8 cellular contexts compared by ENCODE assay signal in genomic region chrX:40735318-40736169, GRCh38. TPM values are rescaled to one million over a fixed set of nuclear protein-coding genes. Genes with fewer than 3 reads are reported as not detected.
DNase-seq lines count a peak whose midpoint lies in the region; ATAC-seq and TF ChIP-seq lines count a peak whose summit lies in the region.

MED14 (minus strand) TSS chrX:40735542; CDS start chrX:40735412, 130 bp downstream.

- no peaks in the 10 kb centered on the region for H3K36me3 ChIP-seq in CD4-positive, CD25-positive, alpha-beta regulatory T cell (ENCODE audit: control insufficient read depth, insufficient read depth, low read length)
- H3K36me3 ChIP-seq in liver (ENCODE audit: control insufficient read depth in 4 of 4, insufficient read depth in 3 of 4, low read depth in 1 of 4, low read length in 3 of 4), result no peaks in the 10 kb centered on the region

- H3K4me3 ChIP-seq in CD4-positive, CD25-positive, alpha-beta regulatory T cell (ENCODE audit: low read depth, low read length), result peak within 1 kb of the TSS; percentile 91
- peak within 1 kb of the TSS; percentile 74 to 87 (median 84) for H3K4me3 ChIP-seq in liver (ENCODE audit: low read depth in 1 of 3, low read length in 3 of 3)

- peaks cover 12 to 67% (median 19%) of the 10 kb centered on the region in 4 donors for H3K4me1 Mint-ChIP-seq in CD4-positive, CD25-positive, alpha-beta regulatory T cell
- H3K4me1 Mint-ChIP-seq in dendritic cell treated with granulocyte-macrophage colony-stimulating factor and Interleukin-4, amounts not matched to agents 40 ng/mL and 50 ng/mL, for 4 days (ENCODE audit: low read depth), result peaks cover 26% of the 10 kb centered on the region

- H3K9ac ChIP-seq in liver (ENCODE audit: low read depth in 1 of 2, low read length in 2 of 2), result peak within 1 kb of the TSS; percentile 57 to 88

- H3K27me3 Mint-ChIP-seq in CD4-positive, CD25-positive, alpha-beta regulatory T cell, result no peaks in the 10 kb centered on the region
- no peaks in the 10 kb centered on the region for H3K27me3 Mint-ChIP-seq in dendritic cell treated with granulocyte-macrophage colony-stimulating factor and Interleukin-4, amounts not matched to agents 40 ng/mL and 50 ng/mL, for 4 days

- WGBS in liver, result under 1% methylated on average over 88 of the region's 88 CpGs

- H3K27ac ChIP-seq in CD4-positive, CD25-positive, alpha-beta regulatory T cell (ENCODE audit: insufficient read depth, low read length, poor library complexity, severe bottlenecking), result peak within 1 kb of the TSS; percentile 91
- H3K27ac ChIP-seq in liver (ENCODE audit: low read depth in 1 of 2, low read length in 2 of 2), result peak within 1 kb of the TSS; percentile 91 to 95

- peaks cover 26% of the 10 kb centered on the region for H3K4me1 ChIP-seq in CD4-positive, CD25-positive, alpha-beta regulatory T cell (ENCODE audit: control insufficient read depth, insufficient read depth, low read length, poor library complexity, severe bottlenecking)
- peaks cover 2 to 22% (median 21%) of the 10 kb centered on the region in 4 donors for H3K4me1 ChIP-seq in liver (ENCODE audit: control insufficient read depth in 4 of 4, insufficient read depth in 4 of 4, low read length in 3 of 4)

- H3K27ac Mint-ChIP-seq in CD4-positive, CD25-positive, alpha-beta regulatory T cell, result peak within 1 kb of the TSS; percentile 97 to 100 (median 99)
- peak within 1 kb of the TSS; percentile 100 for H3K27ac Mint-ChIP-seq in dendritic cell treated with granulocyte-macrophage colony-stimulating factor and Interleukin-4, amounts not matched to agents 40 ng/mL and 50 ng/mL, for 4 days

- peak; percentile 94 to 96 for ATAC-seq in CD4-positive, CD25-positive, alpha-beta regulatory T cell (ENCODE audit: low read depth in 2 of 2)
- ATAC-seq in GM19395 (IDR thresholded peaks at IDR 0.05; ENCODE audit: unreplicated experiment) (peak; percentile 93), HG03565 (IDR thresholded peaks at IDR 0.05; ENCODE audit: unreplicated experiment) (peak; percentile 76)

- peak; percentile 47 for TF ChIP-seq CTCF in liver (IDR thresholded peaks at IDR 0.05; ENCODE audit: low read depth, low read length, missing input control)

- H3K36me3 Mint-ChIP-seq in CD4-positive, CD25-positive, alpha-beta regulatory T cell, result peaks cover 4% of the 10 kb centered on the region
- peaks cover 19% of the 10 kb centered on the region for H3K36me3 Mint-ChIP-seq in dendritic cell treated with granulocyte-macrophage colony-stimulating factor and Interleukin-4, amounts not matched to agents 40 ng/mL and 50 ng/mL, for 4 days (ENCODE audit: low read depth)

- no peaks in the 10 kb centered on the region for H3K27me3 ChIP-seq in CD4-positive, CD25-positive, alpha-beta regulatory T cell (ENCODE audit: control insufficient read depth, insufficient read depth, low read length)
- H3K27me3 ChIP-seq in liver (ENCODE audit: control insufficient read depth in 4 of 4, insufficient read depth in 4 of 4, low read length in 3 of 4), result no peaks in the 10 kb centered on the region

- no peaks in the 10 kb centered on the region for H3K9me3 ChIP-seq in CD4-positive, CD25-positive, alpha-beta regulatory T cell (ENCODE audit: control insufficient read depth in 2 of 2, low read length in 2 of 2)
- H3K9me3 ChIP-seq in liver (ENCODE audit: control insufficient read depth in 4 of 4, low read length in 3 of 4), result no peaks in the 10 kb centered on the region

- H3K9me3 Mint-ChIP-seq in CD4-positive, CD25-positive, alpha-beta regulatory T cell, result no peaks in the 10 kb centered on the region
- no peaks in the 10 kb centered on the region for H3K9me3 Mint-ChIP-seq in dendritic cell treated with granulocyte-macrophage colony-stimulating factor and Interleukin-4, amounts not matched to agents 40 ng/mL and 50 ng/mL, for 4 days

- H3K4me3 Mint-ChIP-seq in CD4-positive, CD25-positive, alpha-beta regulatory T cell, result peak within 1 kb of the TSS; percentile 97 to 99 (median 98)
- peak within 1 kb of the TSS; percentile 98 for H3K4me3 Mint-ChIP-seq in dendritic cell treated with granulocyte-macrophage colony-stimulating factor and Interleukin-4, amounts not matched to agents 40 ng/mL and 50 ng/mL, for 4 days

- TF ChIP-seq RAD21 in liver (IDR thresholded peaks at IDR 0.05), result peak; percentile 59 to 70

- intact Hi-C loops in dendritic cell treated with granulocyte-macrophage colony-stimulating factor and Interleukin-4, amounts not matched to agents 40 ng/mL and 50 ng/mL, for 4 days (cut with micrococcal nuclease), result loop anchor here (10.0 kb wide), 1 partner anchor 81 kb away; no protein-coding TSS in a partner anchor

- DNase-seq in CD4-positive, CD25-positive, alpha-beta regulatory T cell, result peak; percentile 87 to 97 (median 95)
- DNase-seq in NCI-H748 treated with DMSO at 0.1 percent for 48 hours (lab: John Stamatoyannopoulos, UW), result peak; percentile 81
- peak; percentile 83 to 87 for DNase-seq in activated CD4-positive, alpha-beta T cell treated with anti-CD3 and anti-CD28 coated beads, Interleukin-2, amount 50 U/mL, for 4 hours
- DNase-seq in stimulated activated CD4-positive, alpha-beta T cell treated with anti-CD3 and anti-CD28 coated beads, Interleukin-4, amount 100 ng/mL, for 24 hours, result peak; percentile 90

TF ChIP-seq in liver, 16 proteins besides CTCF, POLR2A, EP300 and RAD21:
- TF ChIP-seq GABPA (IDR thresholded peaks at IDR 0.05 in 1 of 2, conservative IDR thresholded peaks at IDR 0.05 in 1 of 2) (peak; percentile 72 to 87), SP1 (IDR thresholded peaks at IDR 0.05) (peak; percentile 28), TAF1 (conservative IDR thresholded peaks at IDR 0.05) (peak; percentile 63), JUND (IDR thresholded peaks at IDR 0.05) (no peak), YY1 (IDR thresholded peaks at IDR 0.05) (peak; percentile 87), REST (IDR thresholded peaks at IDR 0.05) (peak; percentile 54), ATF3 (IDR thresholded peaks at IDR 0.05) (no peak), HNF4A (conservative IDR thresholded peaks at IDR 0.05) (peak in 1 of 2 donors; percentile 4), RXRA (IDR thresholded peaks at IDR 0.05) (peak in 1 of 2 donors; percentile 5), EGR1 (IDR thresholded peaks at IDR 0.05; ENCODE audit: low read depth in 2 of 2) (peak; percentile 52 to 62)

RNA-seq across cellular contexts. Expression of gene MED14, which starts in this region (rescaled TPM):
- total RNA-seq in CD4-positive, CD25-positive, alpha-beta regulatory T cell, result 44.2 TPM
- polyA plus RNA-seq in CD4-positive, CD25-positive, alpha-beta regulatory T cell, result 1 to 10 TPM; 3.1 to 9.4 (median 5.8) TPM
- 10 to 100 TPM in 1 of 2 donors, 1 to 10 TPM in 1; 7.9 to 20.1 TPM for total RNA-seq in liver
- 1 to 10 TPM; 5.5 to 6.1 TPM for polyA plus RNA-seq in liver

Comparison
In these comparisons a context has a peak if more than half of its experiments do, and no peak if none do; other contexts are left out.
1. Peak in every context shown above with its lines: DNase-seq, ATAC-seq, H3K4me3 ChIP-seq and H3K27ac ChIP-seq.